In the genomic region with DNA sequence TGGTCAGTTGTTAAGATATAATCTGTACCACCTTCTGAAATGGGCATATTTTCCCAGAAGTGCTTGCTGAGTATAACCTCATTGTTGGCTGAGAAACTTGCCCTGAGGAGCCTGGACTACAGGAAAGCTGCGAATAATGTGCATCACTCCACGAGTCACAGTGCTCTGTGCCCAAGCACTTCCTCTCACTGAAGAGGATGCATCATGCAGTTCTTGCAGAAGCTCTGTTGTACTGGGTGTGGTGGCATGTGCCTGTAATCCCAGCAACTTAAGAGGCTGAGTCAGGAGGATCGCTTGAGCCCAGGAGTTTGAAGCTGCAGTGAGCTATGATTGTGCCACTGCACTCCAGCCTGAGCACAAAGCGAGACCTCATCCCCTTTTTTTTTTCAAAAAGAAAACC, we compare ENCODE assay signal across 3 cellular contexts.
TF ChIP-seq lines count a peak whose summit lies in the region.

No MANE protein-coding gene starts in this region.

TF ChIP-seq in HepG2, 621 proteins besides CTCF, POLR2A, EP300 and RAD21:
- TF ChIP-seq ZNF878 (CRISPR knock-in tag; IDR thresholded peaks at IDR 0.05), result no peak
- no peak for TF ChIP-seq SP5 (CRISPR knock-in tag; IDR thresholded peaks at IDR 0.05; ENCODE audit: borderline replicate concordance, low read depth)
- TF ChIP-seq ZNF670 (CRISPR knock-in tag; IDR thresholded peaks at IDR 0.05; ENCODE audit: borderline replicate concordance), result no peak
- TF ChIP-seq, protein P1, sequence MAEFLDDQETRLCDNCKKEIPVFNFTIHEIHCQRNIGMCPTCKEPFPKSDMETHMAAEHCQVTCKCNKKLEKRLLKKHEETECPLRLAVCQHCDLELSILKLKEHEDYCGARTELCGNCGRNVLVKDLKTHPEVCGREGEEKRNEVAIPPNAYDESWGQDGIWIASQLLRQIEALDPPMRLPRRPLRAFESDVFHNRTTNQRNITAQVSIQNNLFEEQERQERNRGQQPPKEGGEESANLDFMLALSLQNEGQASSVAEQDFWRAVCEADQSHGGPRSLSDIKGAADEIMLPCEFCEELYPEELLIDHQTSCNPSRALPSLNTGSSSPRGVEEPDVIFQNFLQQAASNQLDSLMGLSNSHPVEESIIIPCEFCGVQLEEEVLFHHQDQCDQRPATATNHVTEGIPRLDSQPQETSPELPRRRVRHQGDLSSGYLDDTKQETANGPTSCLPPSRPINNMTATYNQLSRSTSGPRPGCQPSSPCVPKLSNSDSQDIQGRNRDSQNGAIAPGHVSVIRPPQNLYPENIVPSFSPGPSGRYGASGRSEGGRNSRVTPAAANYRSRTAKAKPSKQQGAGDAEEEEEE (CRISPR knock-in tag; IDR thresholded peaks at IDR 0.05; ENCODE audit: borderline replicate concordance), result no peak
- no peak for TF ChIP-seq AHR (CRISPR knock-in tag; IDR thresholded peaks at IDR 0.05)
- no peak for TF ChIP-seq PCBP2 (optimal IDR thresholded peaks at IDR 0.05; ENCODE audit: low read depth, low read length, poor library complexity, severe bottlenecking)
- TF ChIP-seq, protein P2, sequence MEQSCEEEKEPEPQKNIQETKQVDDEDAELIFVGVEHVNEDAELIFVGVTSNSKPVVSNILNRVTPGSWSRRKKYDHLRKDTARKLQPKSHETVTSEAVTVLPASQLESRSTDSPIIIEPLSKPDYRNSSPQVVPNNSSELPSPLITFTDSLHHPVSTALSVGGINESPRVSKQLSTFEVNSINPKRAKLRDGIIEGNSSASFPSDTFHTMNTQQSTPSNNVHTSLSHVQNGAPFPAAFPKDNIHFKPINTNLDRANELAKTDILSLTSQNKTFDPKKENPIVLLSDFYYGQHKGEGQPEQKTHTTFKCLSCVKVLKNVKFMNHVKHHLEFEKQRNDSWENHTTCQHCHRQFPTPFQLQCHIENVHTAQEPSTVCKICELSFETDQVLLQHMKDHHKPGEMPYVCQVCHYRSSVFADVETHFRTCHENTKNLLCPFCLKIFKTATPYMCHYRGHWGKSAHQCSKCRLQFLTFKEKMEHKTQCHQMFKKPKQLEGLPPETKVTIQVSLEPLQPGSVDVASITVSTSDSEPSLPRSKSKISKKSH (CRISPR knock-in tag; IDR thresholded peaks at IDR 0.05; ENCODE audit: borderline replicate concordance), result no peak
- TF ChIP-seq SATB2 (CRISPR knock-in tag; IDR thresholded peaks at IDR 0.05), result no peak
- no peak for TF ChIP-seq SNAI1 (CRISPR knock-in tag; IDR thresholded peaks at IDR 0.05; ENCODE audit: borderline replicate concordance)
- no peak for TF ChIP-seq HNRNPL (IDR thresholded peaks at IDR 0.05; ENCODE audit: low read depth, low read length)
- TF ChIP-seq ZNF329 (CRISPR knock-in tag; IDR thresholded peaks at IDR 0.05; ENCODE audit: low read depth), result no peak

TF ChIP-seq in SK-N-SH, 30 proteins besides CTCF, POLR2A, EP300 and RAD21:
- TF ChIP-seq, protein P3, sequence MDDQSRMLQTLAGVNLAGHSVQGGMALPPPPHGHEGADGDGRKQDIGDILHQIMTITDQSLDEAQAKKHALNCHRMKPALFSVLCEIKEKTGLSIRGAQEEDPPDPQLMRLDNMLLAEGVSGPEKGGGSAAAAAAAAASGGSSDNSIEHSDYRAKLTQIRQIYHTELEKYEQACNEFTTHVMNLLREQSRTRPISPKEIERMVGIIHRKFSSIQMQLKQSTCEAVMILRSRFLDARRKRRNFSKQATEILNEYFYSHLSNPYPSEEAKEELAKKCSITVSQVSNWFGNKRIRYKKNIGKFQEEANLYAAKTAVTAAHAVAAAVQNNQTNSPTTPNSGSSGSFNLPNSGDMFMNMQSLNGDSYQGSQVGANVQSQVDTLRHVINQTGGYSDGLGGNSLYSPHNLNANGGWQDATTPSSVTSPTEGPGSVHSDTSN (IDR thresholded peaks at IDR 0.05), result no peak
- TF ChIP-seq RXRA (IDR thresholded peaks at IDR 0.05; ENCODE audit: borderline replicate concordance, low read depth), result no peak
- TF ChIP-seq TAF1 (IDR thresholded peaks at IDR 0.05; ENCODE audit: borderline replicate concordance, low read depth, low read length), result no peak
- TF ChIP-seq FOXJ3 (CRISPR knock-in tag; IDR thresholded peaks at IDR 0.05), result no peak
- 0 out of 2 replicates have a peak, but pooled peaks have one; percentile 26 for TF ChIP-seq SIN3A (IDR thresholded peaks at IDR 0.05; ENCODE audit: borderline replicate concordance, low read depth, low read length)
- no peak for TF ChIP-seq CHD2 (IDR thresholded peaks at IDR 0.05; ENCODE audit: low read length, partially characterized antibody)
- no peak for TF ChIP-seq MXI1 (IDR thresholded peaks at IDR 0.05; ENCODE audit: low read depth, low read length)
- TF ChIP-seq, protein P4, sequence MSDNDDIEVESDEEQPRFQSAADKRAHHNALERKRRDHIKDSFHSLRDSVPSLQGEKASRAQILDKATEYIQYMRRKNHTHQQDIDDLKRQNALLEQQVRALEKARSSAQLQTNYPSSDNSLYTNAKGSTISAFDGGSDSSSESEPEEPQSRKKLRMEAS (IDR thresholded peaks at IDR 0.05; ENCODE audit: low read depth), result peak; percentile 44

TF ChIP-seq in HEK293T, 16 proteins besides CTCF, POLR2A, EP300 and RAD21:
- no peak for TF ChIP-seq LEF1 (IDR thresholded peaks at IDR 0.05; ENCODE audit: borderline replicate concordance)
- no peak for TF ChIP-seq TARDBP (IDR thresholded peaks at IDR 0.05)
- no peak for TF ChIP-seq NFRKB (IDR thresholded peaks at IDR 0.05)
- no peak for TF ChIP-seq ELF4 (IDR thresholded peaks at IDR 0.05)
- no peak for TF ChIP-seq FOXM1 (IDR thresholded peaks at IDR 0.05; ENCODE audit: borderline replicate concordance)
- no peak for TF ChIP-seq HDGF (IDR thresholded peaks at IDR 0.05; ENCODE audit: borderline replicate concordance)
- no peak for TF ChIP-seq BHLHE40 (IDR thresholded peaks at IDR 0.05; ENCODE audit: borderline replicate concordance)
- TF ChIP-seq FOXA1 (IDR thresholded peaks at IDR 0.05), result no peak
- TF ChIP-seq SUZ12 (IDR thresholded peaks at IDR 0.05), result no peak
- TF ChIP-seq L3MBTL2 (conservative IDR thresholded peaks at IDR 0.05), result no peak
- TF ChIP-seq SP1 (IDR thresholded peaks at IDR 0.05), result no peak
- TF ChIP-seq ARNT (IDR thresholded peaks at IDR 0.05), result no peak
- no peak for TF ChIP-seq CTBP1 (IDR thresholded peaks at IDR 0.05; ENCODE audit: borderline replicate concordance)
- TF ChIP-seq, protein P5, sequence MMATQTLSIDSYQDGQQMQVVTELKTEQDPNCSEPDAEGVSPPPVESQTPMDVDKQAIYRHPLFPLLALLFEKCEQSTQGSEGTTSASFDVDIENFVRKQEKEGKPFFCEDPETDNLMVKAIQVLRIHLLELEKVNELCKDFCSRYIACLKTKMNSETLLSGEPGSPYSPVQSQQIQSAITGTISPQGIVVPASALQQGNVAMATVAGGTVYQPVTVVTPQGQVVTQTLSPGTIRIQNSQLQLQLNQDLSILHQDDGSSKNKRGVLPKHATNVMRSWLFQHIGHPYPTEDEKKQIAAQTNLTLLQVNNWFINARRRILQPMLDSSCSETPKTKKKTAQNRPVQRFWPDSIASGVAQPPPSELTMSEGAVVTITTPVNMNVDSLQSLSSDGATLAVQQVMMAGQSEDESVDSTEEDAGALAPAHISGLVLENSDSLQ (IDR thresholded peaks at IDR 0.05), result no peak
- TF ChIP-seq ZNF384 (IDR thresholded peaks at IDR 0.05), result no peak
- no peak for TF ChIP-seq FOXK2 (IDR thresholded peaks at IDR 0.05)
